ENCODE assay signal across 9 cellular contexts in genomic region chr15:31463521-31464102, GRCh38.
"Had no signal": no experiment of that assay in that cellular context is flagged by ENCODE, and none has a peak within 500 bp of the region (broad histone marks: within the 10 kb centered on the region; RNA-seq: fewer than 3 reads in every experiment).

No MANE protein-coding gene starts in this region.

- H3K27ac ChIP-seq: neutrophil, prostate gland, sigmoid colon, thyroid gland had no signal

- DNase-seq: hippocampal formation; naive thymus-derived CD8-positive, alpha-beta T cell; sigmoid colon; stimulated activated CD4-positive, alpha-beta T cell treated with anti-CD3 and anti-CD28 coated beads, Interleukin-4, amount 100 ng/mL, for 1 hour had no signal

- H3K27me3 ChIP-seq: sigmoid colon, thyroid gland had no signal

- H3K4me3 ChIP-seq: lung, prostate gland, sigmoid colon, thyroid gland had no signal

- H3K36me3 ChIP-seq: neutrophil, prostate gland, sigmoid colon, thyroid gland had no signal

- H3K9me3 ChIP-seq: neutrophil, prostate gland, sigmoid colon, thyroid gland had no signal

- ATAC-seq: activated T-helper 17 cell treated with anti-CD3 and anti-CD28 coated beads, Interleukin-2, amount 50 U/mL, for 72 hours; naive thymus-derived CD8-positive, alpha-beta T cell had no signal

- H3K4me1 ChIP-seq: prostate gland, sigmoid colon had no signal
